ENCODE assay signal across 8 cellular contexts in genomic region chr11:44943118-44943517, GRCh38. TPM values are rescaled to one million over a fixed set of nuclear protein-coding genes. Genes with fewer than 3 reads are reported as not detected.
DNase-seq lines count a peak whose midpoint lies in the region; ATAC-seq, FAIRE-seq and TF ChIP-seq lines count a peak whose summit lies in the region.

No MANE protein-coding gene starts in this region.

- H3K27me3 Mint-ChIP-seq in memory B cell, result no peaks in the 10 kb centered on the region
- H3K27me3 Mint-ChIP-seq in osteocyte (ENCODE audit: unreplicated experiment), result no peaks in the 10 kb centered on the region

- peaks cover 64% of the 10 kb centered on the region for H3K4me1 Mint-ChIP-seq in memory B cell
- peaks cover 46% of the 10 kb centered on the region for H3K4me1 Mint-ChIP-seq in osteocyte (ENCODE audit: unreplicated experiment)

- FAIRE-seq in GM12892 (lab: Jason Lieb, UNC), result peak; percentile 40
- FAIRE-seq in HTR-8/SVneo (lab: Jason Lieb, UNC), result no peak

- TF ChIP-seq POLR2A in GM12892 (IDR thresholded peaks at IDR 0.05; ENCODE audit: low read depth, low read length) (no peak), Peyer's patch (IDR thresholded peaks at IDR 0.05) (no peak)

- H3K27ac ChIP-seq in Peyer's patch, result peak overlapping the region in 2 of 4 donors; percentile 11 to 55

- H3K4me3 Mint-ChIP-seq in memory B cell (peak overlapping the region; percentile 72), osteocyte (ENCODE audit: unreplicated experiment) (no peak overlapping the region)

- no peaks in the 10 kb centered on the region for H3K9me3 Mint-ChIP-seq in memory B cell
- H3K9me3 Mint-ChIP-seq in osteocyte (ENCODE audit: unreplicated experiment), result no peaks in the 10 kb centered on the region

- H3K4me3 ChIP-seq in Peyer's patch, result no peak overlapping the region

- ATAC-seq in HG02642 (IDR thresholded peaks at IDR 0.05; ENCODE audit: poor library complexity, unreplicated experiment), result peak; percentile 63
- peak; percentile 97 for ATAC-seq in memory B cell (ENCODE audit: low read depth)

- H3K9me3 ChIP-seq in Peyer's patch, result no peaks in the 10 kb centered on the region

- no peak for TF ChIP-seq CTCF in Peyer's patch (IDR thresholded peaks at IDR 0.05)
- TF ChIP-seq CTCF in osteocyte (IDR thresholded peaks at IDR 0.05), result no peak

- H3K27ac Mint-ChIP-seq in memory B cell, result peak overlapping the region; percentile 81
- H3K27ac Mint-ChIP-seq in osteocyte (ENCODE audit: unreplicated experiment), result no peak overlapping the region

- H3K36me3 Mint-ChIP-seq in memory B cell (peaks cover 6% of the 10 kb centered on the region), osteocyte (ENCODE audit: unreplicated experiment) (peaks cover 7% of the 10 kb centered on the region)

- H3K4me1 ChIP-seq in Peyer's patch, result peaks cover 0 to 38% (median 18%) of the 10 kb centered on the region in 4 donors

- no peak for DNase-seq in GM12892 (ENCODE audit: insufficient read length)
- peak in 2 of 3 donors; percentile 82 to 85 for DNase-seq in Peyer's patch
- peak; percentile 56 to 72 for DNase-seq in memory B cell (ENCODE audit: low spot score in 2 of 2)
- DNase-seq in superior temporal gyrus (ENCODE audit: extremely low spot score), result no peak
- no peak for DNase-seq in globus pallidus (ENCODE audit: low spot score)
- no peak for DNase-seq in HTR-8/SVneo (ENCODE audit: insufficient read length, low spot score)
- DNase-seq in osteocyte (ENCODE audit: extremely low spot score, unreplicated experiment), result no peak

- no peaks in the 10 kb centered on the region for H3K36me3 ChIP-seq in Peyer's patch

- H3K27me3 ChIP-seq in Peyer's patch, result no peaks in the 10 kb centered on the region

RNA-seq across cellular contexts. Expression of gene TP53I11, which starts 7.6 kb away (rescaled TPM):
- polyA plus RNA-seq in GM12892 (2012; ENCODE audit: missing spikeins), result not detected
- total RNA-seq in Peyer's patch (100 to 1,000 TPM in 1 of 4 donors, 10 to 100 TPM in 3; 48.0 to 152 (median 69.9) TPM), osteocyte (137 and 159 TPM in 2 replicates)

Comparison
In these comparisons a context has a peak if more than half of its experiments do, and no peak if none do; other contexts are left out.
1. DNase-seq: peak in Peyer's patch (2 of 3) and memory B cell (2 of 2); none in GM12892 (single experiment), superior temporal gyrus (single experiment), globus pallidus (single experiment), HTR-8/SVneo (single experiment) and osteocyte (single experiment).